In genomic region chr20:62897666-62898065, GRCh38 we compare ENCODE assay signal across 1 cellular context.
TF ChIP-seq lines count a peak whose summit lies in the region.

No MANE protein-coding gene starts in this region.

TF ChIP-seq in K562, 482 proteins besides CTCF, POLR2A, EP300 and RAD21:
- TF ChIP-seq POLR2G (IDR thresholded peaks at IDR 0.05; ENCODE audit: low read depth, low read length) (peak; percentile 50), ZC3H11A (IDR thresholded peaks at IDR 0.05; ENCODE audit: low read depth, low read length) (no peak)
